8 cellular contexts compared by ENCODE assay signal in genomic region chr1:156889802-156890585, GRCh38. TPM values are rescaled to one million over a fixed set of nuclear protein-coding genes. Genes with fewer than 3 reads are reported as not detected.
DNase-seq lines count a peak whose midpoint lies in the region; ATAC-seq and TF ChIP-seq lines count a peak whose summit lies in the region.

No MANE protein-coding gene starts in this region.

- no peaks in the 10 kb centered on the region for H3K4me1 ChIP-seq in GM23248 (ENCODE audit: insufficient read depth)

- H3K27me3 ChIP-seq in GM23248 (replicated peaks; ENCODE audit: insufficient read depth): no peaks in the 10 kb centered on the region

- no peaks in the 10 kb centered on the region for H3K36me3 ChIP-seq in GM23248 (ENCODE audit: low read depth)

- ATAC-seq in left lobe of liver (peak; percentile 84), GM18873 (IDR thresholded peaks at IDR 0.05; ENCODE audit: low FRiP score, unreplicated experiment) (no peak)

- no peaks in the 10 kb centered on the region for H3K9me3 ChIP-seq in GM23248 (ENCODE audit: low read depth)

- H3K4me3 Mint-ChIP-seq in chondrocyte (ENCODE audit: unreplicated experiment): no peak overlapping the region

- H2AFZ ChIP-seq in GM23248: no peak overlapping the region

- no peaks in the 10 kb centered on the region for H3K9me2 ChIP-seq in GM23248 (ENCODE audit: insufficient read depth)

- H3K9ac ChIP-seq in GM23248: no peak overlapping the region

- H3K27me3 Mint-ChIP-seq in chondrocyte (ENCODE audit: low read depth): peaks cover 8% of the 10 kb centered on the region

- no peak overlapping the region for H3K27ac Mint-ChIP-seq in chondrocyte (ENCODE audit: unreplicated experiment)

- H3K27ac ChIP-seq in GM23248: no peak overlapping the region

- H3K4me2 ChIP-seq in GM23248 (ENCODE audit: unreplicated experiment): no peak overlapping the region

- DNase-seq in AG09319 (ENCODE audit: extremely low read depth, low read depth) (peak; percentile 38), GM23248 (peak; percentile 88), NCI-H226 (peak; percentile 50), chondrocyte (ENCODE audit: low spot score) (no peak), left lobe of liver (ENCODE audit: low spot score) (peak; percentile 79)
- peak; percentile 14 for DNase-seq in activated CD4-positive, CD25-positive, alpha-beta regulatory T cell treated with anti-CD3 and anti-CD28 coated beads, Interleukin-2, amount 50 U/mL, for 16 hours (ENCODE audit: low read depth, low spot score)
- DNase-seq in stimulated activated CD4-positive, alpha-beta T cell treated with anti-CD3 and anti-CD28 coated beads, TNF-alpha, amount 100 ng/mL, for 24 hours (ENCODE audit: low read depth in 3 of 3): peak; percentile 11 to 52 (median 18)

- no peaks in the 10 kb centered on the region for H3K36me3 Mint-ChIP-seq in chondrocyte (ENCODE audit: low read depth)

- in situ Hi-C loops in GM23248 (cut with MboI): loop anchor here (10.0 kb wide), 1 partner anchor 95 kb away; no protein-coding TSS in a partner anchor

- no peak overlapping the region for H3K4me3 ChIP-seq in GM23248

- no peaks in the 10 kb centered on the region for H4K20me1 ChIP-seq in GM23248 (ENCODE audit: insufficient read depth)

- peaks cover 17% of the 10 kb centered on the region for H3K4me1 Mint-ChIP-seq in chondrocyte (ENCODE audit: low read depth)

- no peaks in the 10 kb centered on the region for H3K79me2 ChIP-seq in GM23248 (ENCODE audit: insufficient read depth)

- TF ChIP-seq CTCF in AG09319 (IDR thresholded peaks at IDR 0.05; ENCODE audit: low read depth, low read length): peak; percentile 87
- peak; percentile 92 for TF ChIP-seq CTCF in chondrocyte (IDR thresholded peaks at IDR 0.05)

- 43 to 45% methylated on average over 8 of the region's 8 CpGs for WGBS in GM23248 (ENCODE audit: low coverage in 1 of 2, low lambda C conversion rate in 2 of 2, missing lambda C conversion rate in 2 of 2), 2 experiments

- H3F3A ChIP-seq in GM23248 (ENCODE audit: insufficient read depth): peaks cover 11% of the 10 kb centered on the region

- no peaks in the 10 kb centered on the region for H3K9me3 Mint-ChIP-seq in chondrocyte (ENCODE audit: low read depth)

RNA-seq across cellular contexts. Expression of gene PEAR1, which starts 3.5 kb away (rescaled TPM):
- total RNA-seq in GM23248 (2014; rRNA removed; shearing (Covaris generic)): 1.0 and 2.2 TPM in 2 replicates
- polyA plus RNA-seq in GM23248 (2016; fragmentation: Nextera tagmentation; extraction: Ambion mirVana): 0.71 and 1.2 TPM in 2 replicates
- total RNA-seq in chondrocyte (1.4 to 13.7 TPM (median 9.9 TPM) in 3 replicates), left lobe of liver (4.5 TPM)

RNA-seq across cellular contexts. Expression of gene NTRK1, which starts 29.3 kb away (rescaled TPM):
- 0.11 TPM in 1 of 2 replicates, not detected in the other for total RNA-seq in GM23248 (2014; rRNA removed; shearing (Covaris generic))
- 0.08 and 0.09 TPM in 2 replicates for polyA plus RNA-seq in GM23248 (2016; fragmentation: Nextera tagmentation; extraction: Ambion mirVana)
- total RNA-seq in chondrocyte (not detected in 3 replicates), left lobe of liver (not detected)

RNA-seq across cellular contexts. Expression of gene LRRC71, which starts 30.4 kb away (rescaled TPM):
- 0.32 TPM in 1 of 2 replicates, not detected in the other for total RNA-seq in GM23248 (2014; rRNA removed; shearing (Covaris generic))
- polyA plus RNA-seq in GM23248 (2016; fragmentation: Nextera tagmentation; extraction: Ambion mirVana): not detected in 2 replicates
- not detected in 3 replicates for total RNA-seq in chondrocyte
- total RNA-seq in left lobe of liver: not detected

RNA-seq across cellular contexts. Expression of gene INSRR, which starts 31.1 kb away (rescaled TPM):
- not detected in 2 replicates for total RNA-seq in GM23248 (2014; rRNA removed; shearing (Covaris generic))
- polyA plus RNA-seq in GM23248 (2016; fragmentation: Nextera tagmentation; extraction: Ambion mirVana): 0.09 TPM in 1 of 2 replicates, not detected in the other
- total RNA-seq in chondrocyte (not detected in 3 replicates), left lobe of liver (not detected)
